In genomic region chr13:49300716-49301589, GRCh38 we compare ENCODE assay signal across 8 cellular contexts. TPM values are rescaled to one million over a fixed set of nuclear protein-coding genes. Genes with fewer than 3 reads are reported as not detected.
DNase-seq lines count a peak whose midpoint lies in the region; ATAC-seq and TF ChIP-seq lines count a peak whose summit lies in the region.

No MANE protein-coding gene starts in this region.

- peak; percentile 87 for DNase-seq in GM10248 (ENCODE audit: extremely low spot score)
- peak; percentile 74 for DNase-seq in HCEC 1CT
- peak; percentile 74 for DNase-seq in MV-4-11 (lab: John Stamatoyannopoulos, UW)
- peak; percentile 18 to 77 (median 40) for DNase-seq in T-helper 1 cell
- peak; percentile 46 for DNase-seq in amniotic stem cell (lab: John Stamatoyannopoulos, UW)
- DNase-seq in hepatic stellate cell (ENCODE audit: low spot score), result peak; percentile 79

- H3K36me3 ChIP-seq in skeletal muscle satellite cell (ENCODE audit: insufficient read depth, low read length), result no peaks in the 10 kb centered on the region

- peak overlapping the region; percentile 46 for H3K4me3 ChIP-seq in skeletal muscle satellite cell (ENCODE audit: low read length)

- no peaks in the 10 kb centered on the region for H3K27me3 ChIP-seq in skeletal muscle satellite cell (ENCODE audit: control insufficient read depth, insufficient read depth, low read length)

- peak; percentile 86 for TF ChIP-seq CTCF in GM10248 (IDR thresholded peaks at IDR 0.05; ENCODE audit: control extremely low read depth, extremely low read depth, low read depth, missing control alignments)

- H3K9me3 ChIP-seq in skeletal muscle satellite cell (replicated peaks; ENCODE audit: low read length), result no peaks in the 10 kb centered on the region

- POLR2A ChIA-PET in GM10248 (lab: Yijun Ruan, JAX), result no interaction called here

- ATAC-seq in HG03159 (IDR thresholded peaks at IDR 0.05; ENCODE audit: unreplicated experiment), result no peak

- H3K4me1 ChIP-seq in skeletal muscle satellite cell (ENCODE audit: control insufficient read depth, insufficient read depth, low read length), result peaks cover 18% of the 10 kb centered on the region

- CTCF ChIA-PET in GM10248 (lab: Yijun Ruan, JAX), result interaction anchor here (0.6 to 5.2 kb wide), 18 partner anchors 9 to 325 kb away, joined by 3 to 51 read pairs (median 4); no protein-coding TSS in a partner anchor

- H3K9ac ChIP-seq in skeletal muscle satellite cell (ENCODE audit: low read depth, low read length), result peak overlapping the region; percentile 38

- peak overlapping the region; percentile 71 for H3K4me2 ChIP-seq in skeletal muscle satellite cell (ENCODE audit: low read length)

RNA-seq across cellular contexts. Expression of gene CDADC1, which starts 53.2 kb away (rescaled TPM):
- total RNA-seq in skeletal muscle satellite cell (2012; rRNA removed), result 1.3 and 2.3 TPM in 2 replicates
